30 cellular contexts compared by ENCODE assay signal in genomic region chr3:127900536-127900935, GRCh38. TPM values are rescaled to one million over a fixed set of nuclear protein-coding genes. Genes with fewer than 3 reads are reported as not detected.
"Had no signal": no experiment of that assay in that cellular context is flagged by ENCODE, and none has a peak within 500 bp of the region (broad histone marks: within the 10 kb centered on the region; RNA-seq: fewer than 3 reads in every experiment).

No MANE protein-coding gene starts in this region.

- H3K4me1 ChIP-seq: pancreas, psoas muscle, right atrium auricular region, spleen, vagina had no signal

- H3K9me3 ChIP-seq: heart left ventricle, pancreas, psoas muscle, right atrium auricular region, thoracic aorta, vagina had no signal

- H3K27ac ChIP-seq: brain microvascular endothelial cell, pancreas, psoas muscle, right atrium auricular region, spleen, thoracic aorta, vagina, VCaP had no signal

- H3K36me3 Mint-ChIP-seq: mesothelial cell of epicardium, type B pancreatic cell had no signal

- H3K27ac Mint-ChIP-seq: activated naive CD4-positive, alpha-beta T cell treated with anti-CD3 and anti-CD28 coated beads, Interleukin-2, amount 50 U/mL, for 72 hours; activated T-cell treated with anti-CD3 and anti-CD28 coated beads, Interleukin-2, amount 50 U/mL, for 72 hours; mesothelial cell of epicardium; naive B cell; type B pancreatic cell had no signal

- H3K27me3 ChIP-seq: brain microvascular endothelial cell, heart left ventricle, pancreas, right atrium auricular region, spleen, vagina had no signal

- ATAC-seq: activated naive CD4-positive, alpha-beta T cell treated with anti-CD3 and anti-CD28 coated beads, Interleukin-2, amount 50 U/mL, for 72 hours; activated T-cell treated with anti-CD3 and anti-CD28 coated beads, Interleukin-2, amount 50 U/mL, for 72 hours; heart left ventricle; left cardiac atrium; left ventricle myocardium superior; psoas muscle; stimulated activated naive CD8-positive, alpha-beta T cell treated with anti-CD3 and anti-CD28 coated beads, Interleukin-15, Interleukin-2, amounts not matched to agents 100 U/mL and 50 U/mL, for 24 hours had no signal

- DNase-seq: activated CD4-positive, alpha-beta T cell treated with anti-CD3 and anti-CD28 coated beads for 4 hours; activated CD4-positive, alpha-beta T cell treated with anti-CD3 and anti-CD28 coated beads, Interleukin-2, amount 50 U/mL, for 4 hours; activated naive CD4-positive, alpha-beta T cell; activated T-cell treated with anti-CD3 and anti-CD28 coated beads for 4 hours; activated T-cell treated with anti-CD3 and anti-CD28 coated beads, Interleukin-2, amount 50 U/mL, for 72 hours; aorta; brain microvascular endothelial cell; cortex of kidney; heart left ventricle; left cardiac atrium; left ventricle myocardium superior; naive B cell; pancreas; psoas muscle; spleen; stimulated activated naive CD8-positive, alpha-beta T cell treated with anti-CD3 and anti-CD28 coated beads, Interleukin-15, Interleukin-2, amounts not matched to agents 100 U/mL and 50 U/mL, for 24 hours; T-helper 1 cell had no signal

- H3K4me3 Mint-ChIP-seq: activated T-cell treated with anti-CD3 and anti-CD28 coated beads, Interleukin-2, amount 50 U/mL, for 72 hours; mesothelial cell of epicardium; naive B cell; type B pancreatic cell had no signal

- H3K9me3 Mint-ChIP-seq: type B pancreatic cell had no signal

- H3K36me3 ChIP-seq: brain microvascular endothelial cell, heart left ventricle, pancreas, right atrium auricular region, spleen, thoracic aorta, vagina had no signal

- H3K4me3 ChIP-seq: heart left ventricle, pancreas, psoas muscle, right atrium auricular region, spleen, thoracic aorta, vagina had no signal

- H3K4me1 Mint-ChIP-seq: mesothelial cell of epicardium, naive B cell had no signal

RNA-seq across cellular contexts. Expression of gene KBTBD12, which starts 14.5 kb away (rescaled TPM):
- total RNA-seq: activated naive CD4-positive, alpha-beta T cell treated with anti-CD3 and anti-CD28 coated beads, Interleukin-2, amount 50 U/mL, for 72 hours; activated T-cell treated with anti-CD3 and anti-CD28 coated beads, Interleukin-2, amount 50 U/mL, for 72 hours; chondrocyte; endothelial cell of umbilical vein; fibroblast of lung; fibroblast of villous mesenchyme; lung microvascular endothelial cell; mesothelial cell of epicardium; vagina had no signal
- polyA plus RNA-seq: endothelial cell of umbilical vein, fibroblast of lung, neural cell had no signal
